ENCODE assay signal across 21 cellular contexts in genomic region chr9:137783521-137783920, GRCh38.
DNase-seq lines count a peak whose midpoint lies in the region; ATAC-seq, FAIRE-seq and TF ChIP-seq lines count a peak whose summit lies in the region.
"Had no signal": no experiment of that assay in that cellular context is flagged by ENCODE, and none has a peak within 500 bp of the region (broad histone marks: within the 10 kb centered on the region; RNA-seq: fewer than 3 reads in every experiment).

No MANE protein-coding gene starts in this region.

- H3K4me1 Mint-ChIP-seq in immature natural killer cell, result peaks cover 11 to 21% of the 10 kb centered on the region in 2 donors
- peaks cover 17% of the 10 kb centered on the region in 2 donors for H3K4me1 Mint-ChIP-seq in stimulated activated naive B cell treated with anti-CD40 and anti-IgM and Interleukin-4, amounts not matched to agents 10 μg/mL and 1 μg/mL and 100 μg/mL, for 72 hours

- no peak overlapping the region for H3K4me2 ChIP-seq in osteoblast (ENCODE audit: insufficient read depth, low read length)
- H3K4me2 ChIP-seq: GM23338 had no signal

- H3K4me3 ChIP-seq in SJCRH30, result no peak overlapping the region
- no peak overlapping the region for H3K4me3 ChIP-seq in osteoblast (ENCODE audit: insufficient read depth, low read length)
- H3K4me3 ChIP-seq in MG63, result no peak overlapping the region
- H3K4me3 ChIP-seq: GM23338 had no signal

- H2AFZ ChIP-seq in osteoblast (ENCODE audit: low read length), result no peak overlapping the region
- H2AFZ ChIP-seq: GM23338 had no signal

- FAIRE-seq in frontal cortex (lab: Jason Lieb, UNC), result no peak
- FAIRE-seq: HTR-8/SVneo had no signal

- H3K27ac ChIP-seq in SJCRH30 (peak overlapping the region; percentile 94), osteoblast (ENCODE audit: low read depth, low read length) (no peak overlapping the region)
- H3K27ac ChIP-seq: HL-60 had no signal

- H3K27me3 ChIP-seq in SJCRH30 (no peaks in the 10 kb centered on the region), osteoblast (ENCODE audit: insufficient read depth, low read length) (no peaks in the 10 kb centered on the region), MG63 (no peaks in the 10 kb centered on the region)

- H3K27ac Mint-ChIP-seq in immature natural killer cell, result peak overlapping the region in 4 of 6 donors; percentile 30 to 67 (median 50)
- H3K27ac Mint-ChIP-seq in stimulated activated naive B cell treated with anti-CD40 and anti-IgM and Interleukin-4, amounts not matched to agents 10 μg/mL and 1 μg/mL and 100 μg/mL, for 72 hours, result peak overlapping the region; percentile 76
- H3K27ac Mint-ChIP-seq: B cell, GM23338 had no signal

- peaks cover 18% of the 10 kb centered on the region for H4K20me1 ChIP-seq in osteoblast (ENCODE audit: insufficient read depth, low read length)

- H3K27me3 Mint-ChIP-seq in immature natural killer cell (ENCODE audit: low read depth in 3 of 3), result peaks cover 6 to 10% (median 9%) of the 10 kb centered on the region in 3 donors
- no peaks in the 10 kb centered on the region for H3K27me3 Mint-ChIP-seq in stimulated activated naive B cell treated with anti-CD40 and anti-IgM and Interleukin-4, amounts not matched to agents 10 μg/mL and 1 μg/mL and 100 μg/mL, for 72 hours
- H3K27me3 Mint-ChIP-seq: B cell; CD4-positive, CD25-positive, alpha-beta regulatory T cell; IgD-negative memory B cell had no signal

- TF ChIP-seq CTCF in osteoblast (IDR thresholded peaks at IDR 0.05; ENCODE audit: extremely low read depth, low read depth, low read length), result no peak

- no peak overlapping the region for H3K4me3 Mint-ChIP-seq in immature natural killer cell
- H3K4me3 Mint-ChIP-seq in stimulated activated naive B cell treated with anti-CD40 and anti-IgM and Interleukin-4, amounts not matched to agents 10 μg/mL and 1 μg/mL and 100 μg/mL, for 72 hours, result no peak overlapping the region
- H3K4me3 Mint-ChIP-seq: B cell; CD4-positive, CD25-positive, alpha-beta regulatory T cell; GM23338; IgD-negative memory B cell had no signal

- H3K9me3 Mint-ChIP-seq in immature natural killer cell, result no peaks in the 10 kb centered on the region
- H3K9me3 Mint-ChIP-seq in stimulated activated naive B cell treated with anti-CD40 and anti-IgM and Interleukin-4, amounts not matched to agents 10 μg/mL and 1 μg/mL and 100 μg/mL, for 72 hours, result peaks cover 2 to 3% of the 10 kb centered on the region in 2 donors
- H3K9me3 Mint-ChIP-seq: CD4-positive, CD25-positive, alpha-beta regulatory T cell; IgD-negative memory B cell had no signal

- peaks cover 12% of the 10 kb centered on the region for H3K79me2 ChIP-seq in osteoblast (ENCODE audit: insufficient read depth, low read length)

- H3K4me1 ChIP-seq in SJCRH30 (peaks cover 29% of the 10 kb centered on the region), osteoblast (ENCODE audit: insufficient read depth, low read length) (peaks cover 14% of the 10 kb centered on the region)
- H3K4me1 ChIP-seq: Caco-2 had no signal

- DNase-seq in SJCRH30 (peak; percentile 99), immature natural killer cell (no peak), osteoblast (ENCODE audit: insufficient read length, low spot score, missing footprints) (peak; percentile 29), frontal cortex (ENCODE audit: low spot score in 2 of 2) (no peak), NCI-H2029 treated with DMSO at 0.1 percent for 48 hours (lab: John Stamatoyannopoulos, UW) (no peak), MG63 (no peak)
- no peak for DNase-seq in stimulated activated naive B cell treated with anti-CD40 and anti-IgM and Interleukin-4, amounts not matched to agents 10 μg/mL and 1 μg/mL and 100 μg/mL, for 72 hours
- DNase-seq: Caco-2; CD4-positive, CD25-positive, alpha-beta regulatory T cell; EL; NCI-H1417 treated with DMSO at 0.1 percent for 48 hours; NCI-H1930; NCI-H2171 treated with DMSO at 0.1 percent for 48 hours; NCI-H446 treated with DMSO at 0.1 percent for 48 hours; NK-92 treated with Interleukin-12 subunit alpha and Interleukin-12 subunit beta, amount 100 ng/mL, for 24 hours; OCI-M1 had no signal

- peaks cover 15 to 32% (median 17%) of the 10 kb centered on the region in 3 donors for H3K36me3 Mint-ChIP-seq in immature natural killer cell
- peaks cover 47 to 48% of the 10 kb centered on the region in 2 donors for H3K36me3 Mint-ChIP-seq in stimulated activated naive B cell treated with anti-CD40 and anti-IgM and Interleukin-4, amounts not matched to agents 10 μg/mL and 1 μg/mL and 100 μg/mL, for 72 hours

- ATAC-seq in stimulated activated naive B cell treated with anti-CD40 and anti-IgM and Interleukin-4, amounts not matched to agents 10 μg/mL and 1 μg/mL and 100 μg/mL, for 72 hours (replicated peaks), result no peak

- H3K9me3 ChIP-seq in SJCRH30 (replicated peaks), result no peaks in the 10 kb centered on the region
- H3K9me3 ChIP-seq in osteoblast (ENCODE audit: low read depth, low read length), result no peaks in the 10 kb centered on the region
- no peaks in the 10 kb centered on the region for H3K9me3 ChIP-seq in MG63
- H3K9me3 ChIP-seq: Caco-2 had no signal

- H3K36me3 ChIP-seq in SJCRH30, result peaks cover 27% of the 10 kb centered on the region
- peaks cover 31% of the 10 kb centered on the region for H3K36me3 ChIP-seq in osteoblast (ENCODE audit: insufficient read depth, low read length)
- H3K36me3 ChIP-seq in MG63, result peaks cover 7% of the 10 kb centered on the region

Comparison
In these comparisons a context has a peak if more than half of its experiments do, and no peak if none do; other contexts are left out.
1. DNase-seq: peak in SJCRH30 (2 of 2) and osteoblast (single experiment); none in immature natural killer cell (0 of 3), stimulated activated naive B cell treated with anti-CD40 and anti-IgM and Interleukin-4, amounts not matched to agents 10 μg/mL and 1 μg/mL and 100 μg/mL, for 72 hours (single experiment), frontal cortex (0 of 2), NCI-H2029 treated with DMSO at 0.1 percent for 48 hours (single experiment) and MG63 (single experiment).